Comparison of ENCODE assay signal across 19 cellular contexts in genomic region chr2:224793961-224794360, GRCh38.
DNase-seq lines count a peak whose midpoint lies in the region; ATAC-seq and TF ChIP-seq lines count a peak whose summit lies in the region.
"Had no signal": no experiment of that assay in that cellular context is flagged by ENCODE, and none has a peak within 500 bp of the region (broad histone marks: within the 10 kb centered on the region; RNA-seq: fewer than 3 reads in every experiment).

No MANE protein-coding gene starts in this region.

- H3K4me1 ChIP-seq in right cardiac atrium (ENCODE audit: control insufficient read depth, insufficient read depth, low read length) (no peaks in the 10 kb centered on the region), aorta (ENCODE audit: control insufficient read depth in 1 of 2, insufficient read depth in 2 of 2, low read length in 2 of 2) (no peaks in the 10 kb centered on the region)
- H3K4me1 ChIP-seq: adrenal gland, BLaER1, prostate gland had no signal

- H3K9me3 ChIP-seq in right cardiac atrium (ENCODE audit: control insufficient read depth, low read length), result no peaks in the 10 kb centered on the region
- no peaks in the 10 kb centered on the region for H3K9me3 ChIP-seq in aorta (ENCODE audit: control insufficient read depth, low read length)
- H3K9me3 ChIP-seq: adrenal gland, BLaER1, prostate gland, thoracic aorta had no signal

- no peak for TF ChIP-seq CTCF in type B pancreatic cell (conservative IDR thresholded peaks at IDR 0.05)
- no peak for TF ChIP-seq CTCF in nephron progenitor cell (IDR thresholded peaks at IDR 0.05)

- H3K27me3 Mint-ChIP-seq in type B pancreatic cell (no peaks in the 10 kb centered on the region), nephron progenitor cell (ENCODE audit: low read depth, poor library complexity) (no peaks in the 10 kb centered on the region)

- H3K9me3 Mint-ChIP-seq in type B pancreatic cell (no peaks in the 10 kb centered on the region), nephron progenitor cell (no peaks in the 10 kb centered on the region)

- intact Hi-C loops in Right ventricle myocardium superior (cut with DNase I), result no loop called here
- intact Hi-C loops in cardiac septum (cut with DNase I), result loop anchor here (10.0 kb wide), 1 partner anchor 211 kb away; no protein-coding TSS in a partner anchor
- intact Hi-C loops in right cardiac atrium (cut with DNase I), result no loop called here
- intact Hi-C loops in aorta (cut with DNase I), result no loop called here

- H3K27ac ChIP-seq in right cardiac atrium (ENCODE audit: low read length) (no peak overlapping the region), aorta (ENCODE audit: low read depth in 1 of 2, low read length in 2 of 2) (no peak overlapping the region)
- H3K27ac ChIP-seq: adrenal gland, BLaER1, prostate gland, thoracic aorta had no signal

- DNase-seq in Right ventricle myocardium superior (no peak), cardiac septum (ENCODE audit: low spot score) (no peak), amniotic epithelial cell (ENCODE audit: low read depth) (peak; percentile 20), right cardiac atrium (peak; percentile 37 to 61 (median 40)), aorta (no peak), type B pancreatic cell (ENCODE audit: extremely low spot score, unreplicated experiment) (no peak), COLO668 (lab: John Stamatoyannopoulos, UW; ENCODE audit: unreplicated experiment) (no peak), nephron progenitor cell (no peak)
- DNase-seq: activated CD8-positive, alpha-beta memory T cell treated with anti-CD3 and anti-CD28 coated beads, Interleukin-2, amount 50 U/mL, for 4 hours; adrenal gland; H7; hypothalamus; NCI-H2081; NCI-H524 treated with DMSO at 0.1 percent for 48 hours; stimulated activated CD4-positive, alpha-beta T cell treated with anti-CD3 and anti-CD28 coated beads, Interleukin-15, amount 100 ng/mL, for 24 hours had no signal

- no peaks in the 10 kb centered on the region for H3K27me3 ChIP-seq in right cardiac atrium (ENCODE audit: control insufficient read depth, insufficient read depth)
- H3K27me3 ChIP-seq in aorta (ENCODE audit: control insufficient read depth in 1 of 2, insufficient read depth in 2 of 2, low read length in 1 of 2), result no peaks in the 10 kb centered on the region
- H3K27me3 ChIP-seq: adrenal gland, BLaER1 had no signal

- no peak overlapping the region for H3K4me3 Mint-ChIP-seq in type B pancreatic cell
- H3K4me3 Mint-ChIP-seq in nephron progenitor cell, result no peak overlapping the region

- H3K27ac Mint-ChIP-seq in type B pancreatic cell, result no peak overlapping the region
- no peak overlapping the region for H3K27ac Mint-ChIP-seq in nephron progenitor cell

- ATAC-seq in Right ventricle myocardium superior (ENCODE audit: poor library complexity) (peak; percentile 83), right cardiac atrium (peak; percentile 69 to 88), aorta (ENCODE audit: low FRiP score) (peak; percentile 74)
- ATAC-seq: HepG2 had no signal

- peaks cover 6% of the 10 kb centered on the region for H3K4me1 Mint-ChIP-seq in type B pancreatic cell (ENCODE audit: unreplicated experiment)
- peaks cover 16% of the 10 kb centered on the region for H3K4me1 Mint-ChIP-seq in nephron progenitor cell

- 44% methylated on average over 3 of the region's 3 CpGs for WGBS in right cardiac atrium
- WGBS in aorta, 2 donors, result 67% methylated on average over 3 of the region's 3 CpGs

- H3K4me3 ChIP-seq in right cardiac atrium (ENCODE audit: low read length), result no peak overlapping the region
- no peak overlapping the region for H3K4me3 ChIP-seq in aorta (ENCODE audit: low read length in 2 of 2)
- H3K4me3 ChIP-seq: adrenal gland, BLaER1, prostate gland, thoracic aorta had no signal

- H3K36me3 Mint-ChIP-seq in type B pancreatic cell, result no peaks in the 10 kb centered on the region
- no peaks in the 10 kb centered on the region for H3K36me3 Mint-ChIP-seq in nephron progenitor cell (ENCODE audit: low read depth)

- peaks cover 10 to 15% of the 10 kb centered on the region in 2 donors for H3K36me3 ChIP-seq in aorta (ENCODE audit: control insufficient read depth in 1 of 2, insufficient read depth in 2 of 2, low read length in 1 of 2)
- H3K36me3 ChIP-seq: prostate gland had no signal

Comparison
In these comparisons a context has a peak if more than half of its experiments do, and no peak if none do; other contexts are left out.
1. DNase-seq: peak in amniotic epithelial cell (single experiment) and right cardiac atrium (3 of 3); none in Right ventricle myocardium superior (single experiment), cardiac septum (single experiment), aorta (0 of 2), type B pancreatic cell (single experiment), COLO668 (single experiment) and nephron progenitor cell (single experiment).
2. Peak in every context shown above with its lines, with median percentiles within 50 percentile points of each other: ATAC-seq.